In the genomic region with DNA sequence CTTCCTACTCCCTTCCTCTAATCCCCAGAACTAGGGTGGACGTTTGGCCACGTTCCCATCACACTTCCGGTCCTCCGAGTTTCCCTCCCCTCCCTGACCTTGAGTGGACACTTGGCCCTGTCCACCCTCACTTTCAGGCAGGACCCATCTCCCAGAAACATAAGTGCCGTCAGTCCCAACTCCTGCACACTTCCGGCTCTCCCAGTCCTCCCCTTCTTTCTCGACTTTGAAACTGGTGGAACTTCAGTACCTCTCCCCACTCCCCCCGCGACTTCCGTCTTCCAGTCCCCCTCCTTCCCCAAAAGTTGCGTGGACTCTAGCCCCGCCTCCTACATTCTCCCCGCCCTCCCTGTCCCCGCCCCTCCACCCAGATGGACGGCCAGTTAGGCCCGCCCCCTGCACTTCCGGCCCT, we compare ENCODE assay signal across 8 cellular contexts. TPM values are rescaled to one million over a fixed set of nuclear protein-coding genes. Genes with fewer than 3 reads are reported as not detected.
A peak's percentile ranks its signal among the peaks of the same experiment; 100 is the strongest.
DNase-seq lines count a peak whose midpoint lies in the region; ATAC-seq lines count a peak whose summit lies in the region.

No MANE protein-coding gene starts in this region.

- intact Hi-C loops in right cardiac atrium (cut with DNase I), result loop anchor here in 1 of 4 donors (5.0 kb wide), 1 partner anchor 395 kb away; no protein-coding TSS in a partner anchor

- no peaks in the 10 kb centered on the region for H4K20me1 ChIP-seq in Karpas-422 (ENCODE audit: insufficient read depth, low read depth, low read length)

- H2AFZ ChIP-seq in Karpas-422 (ENCODE audit: low read length), result peak overlapping the region; percentile 75; the same call in 1 of the 2 replicates

- H3K4me1 ChIP-seq in Karpas-422 (ENCODE audit: low read length) (peaks cover 7% of the 10 kb centered on the region), right cardiac atrium (ENCODE audit: control insufficient read depth, insufficient read depth, low read length) (no peaks in the 10 kb centered on the region)

- peak overlapping the region; percentile 75 for H3K4me3 ChIP-seq in Karpas-422 (ENCODE audit: low read length)
- peak overlapping the region; percentile 79 for H3K4me3 ChIP-seq in right cardiac atrium (ENCODE audit: low read length)

- peak; percentile 95 for DNase-seq in GM03348 (ENCODE audit: low spot score)
- peak; percentile 91 for DNase-seq in Karpas-422
- peak; percentile 70 to 72 for DNase-seq in activated T-helper 1 cell treated with anti-CD3 and anti-CD28 coated beads, Interleukin-2, amount 50 U/mL, for 16 hours (ENCODE audit: low read depth in 1 of 2, low spot score in 1 of 2)
- DNase-seq in right cardiac atrium, result no peak
- DNase-seq in stimulated activated CD4-positive, alpha-beta T cell treated with anti-CD3 and anti-CD28 coated beads, Interleukin-1b, Interleukin-23, amount 100 ng/mL, for 1 hour (ENCODE audit: low read depth in 2 of 2), result peak; percentile 57 to 76
- no peak for DNase-seq in foreskin melanocyte
- DNase-seq in COR-L47 (lab: John Stamatoyannopoulos, UW), result no peak

- peak overlapping the region; percentile 81 for H3K9ac ChIP-seq in Karpas-422 (ENCODE audit: low read length)

- peaks cover 11% of the 10 kb centered on the region for H3K79me2 ChIP-seq in Karpas-422 (ENCODE audit: low read length)

- peaks cover 28% of the 10 kb centered on the region for H3K36me3 ChIP-seq in Karpas-422 (ENCODE audit: insufficient read depth, low read length)

- H3K9me2 ChIP-seq in Karpas-422 (replicated peaks; ENCODE audit: insufficient read depth, low read length), result no peaks in the 10 kb centered on the region

- H3K4me2 ChIP-seq in Karpas-422 (ENCODE audit: low read depth, low read length, poor library complexity, severe bottlenecking), result peak overlapping the region; percentile 72

- WGBS in right cardiac atrium, result 5% methylated on average over 17 of the region's 17 CpGs

- peak overlapping the region; percentile 82 for H3K27ac ChIP-seq in Karpas-422 (ENCODE audit: low read length)
- peak overlapping the region; percentile 94 for H3K27ac ChIP-seq in right cardiac atrium (ENCODE audit: low read length)

- no peak for ATAC-seq in right cardiac atrium
- no peak for ATAC-seq in GM18520 (IDR thresholded peaks at IDR 0.05; ENCODE audit: unreplicated experiment)

- H3K27me3 ChIP-seq in Karpas-422 (ENCODE audit: low read length), result no peaks in the 10 kb centered on the region
- no peaks in the 10 kb centered on the region for H3K27me3 ChIP-seq in right cardiac atrium (ENCODE audit: control insufficient read depth, insufficient read depth)

- H3K9me3 ChIP-seq in Karpas-422 (ENCODE audit: low read length), result peaks cover 41% of the 10 kb centered on the region
- H3K9me3 ChIP-seq in right cardiac atrium (ENCODE audit: control insufficient read depth, low read length), result peaks cover 35% of the 10 kb centered on the region

RNA-seq across cellular contexts. Expression of gene ZNF274, which starts 0.3 kb away (rescaled TPM):
- 14.1 and 27.9 TPM in 2 replicates for total RNA-seq in Karpas-422 (2014; rRNA removed; shearing (Covaris generic); ENCODE audit: low replicate concordance)
- 10 to 100 TPM; 19.1 to 24.8 (median 22.4) TPM for total RNA-seq in right cardiac atrium
- polyA plus RNA-seq in right cardiac atrium, result 14.4 TPM

RNA-seq across cellular contexts. Expression of gene ZNF329, which starts 32.0 kb away (rescaled TPM):
- 7.8 and 9.1 TPM in 2 replicates for total RNA-seq in Karpas-422 (2014; rRNA removed; shearing (Covaris generic); ENCODE audit: low replicate concordance)
- 10 to 100 TPM in 2 of 4 donors, 1 to 10 TPM in 2; 7.8 to 10.3 (median 9.6) TPM for total RNA-seq in right cardiac atrium
- polyA plus RNA-seq in right cardiac atrium, result 4.8 TPM

RNA-seq across cellular contexts. Expression of gene ZNF544, which starts 46.1 kb away (rescaled TPM):
- total RNA-seq in Karpas-422 (2014; rRNA removed; shearing (Covaris generic); ENCODE audit: low replicate concordance), result 111 and 129 TPM in 2 replicates
- 10 to 100 TPM; 23.7 to 29.5 (median 26.1) TPM for total RNA-seq in right cardiac atrium
- polyA plus RNA-seq in right cardiac atrium, result 29.1 TPM

Comparison
In these comparisons a context has a peak if more than half of its experiments do, and no peak if none do; other contexts are left out.
1. DNase-seq: peak in GM03348 (single experiment), Karpas-422 (single experiment), activated T-helper 1 cell treated with anti-CD3 and anti-CD28 coated beads, Interleukin-2, amount 50 U/mL, for 16 hours (2 of 2) and stimulated activated CD4-positive, alpha-beta T cell treated with anti-CD3 and anti-CD28 coated beads, Interleukin-1b, Interleukin-23, amount 100 ng/mL, for 1 hour (2 of 2); none in right cardiac atrium (0 of 3), foreskin melanocyte (single experiment) and COR-L47 (single experiment).